ENCODE assay signal across 21 cellular contexts in genomic region chr2:17786727-17787126, GRCh38. TPM values are rescaled to one million over a fixed set of nuclear protein-coding genes. Genes with fewer than 3 reads are reported as not detected.
DNase-seq lines count a peak whose midpoint lies in the region; ATAC-seq and TF ChIP-seq lines count a peak whose summit lies in the region.
"Had no signal": no experiment of that assay in that cellular context is flagged by ENCODE, and none has a peak within 500 bp of the region (broad histone marks: within the 10 kb centered on the region; RNA-seq: fewer than 3 reads in every experiment).

No MANE protein-coding gene starts in this region.

- no peaks in the 10 kb centered on the region for H3K9me3 Mint-ChIP-seq in activated B cell treated with CpG ODN at 0.5 μM for 24 hours
- H3K9me3 Mint-ChIP-seq: CD4-positive, alpha-beta T cell had no signal

- peaks cover 31% of the 10 kb centered on the region for H3K4me1 Mint-ChIP-seq in activated B cell treated with CpG ODN at 0.5 μM for 24 hours

- TF ChIP-seq CTCF in OCI-LY3 (IDR thresholded peaks at IDR 0.05; ENCODE audit: low read depth, low read length), result no peak
- TF ChIP-seq CTCF in activated B cell treated with CpG ODN at 0.5 μM for 24 hours (IDR thresholded peaks at IDR 0.05), result no peak

- H3K4me3 ChIP-seq in OCI-LY3 (ENCODE audit: low read length) (no peak overlapping the region), mesenchymal stem cell (ENCODE audit: insufficient read depth in 1 of 2, low read depth in 1 of 2, low read length in 2 of 2) (no peak overlapping the region)
- H3K4me3 ChIP-seq: HAP-1, K562 had no signal

- POLR2A ChIA-PET in activated B cell treated with CpG ODN at 0.5 μM for 24 hours (lab: Charles Lee), result interaction anchor here (0.6 to 0.9 kb wide), 3 partner anchors 9 to 31 kb away, joined by 3 read pairs; no protein-coding TSS in a partner anchor

- H3K14ac ChIP-seq in mesenchymal stem cell (ENCODE audit: low read length in 2 of 2), result no peak overlapping the region

- peak; percentile 11 for DNase-seq in NCI-H82 (lab: John Stamatoyannopoulos, UW)
- no peak for DNase-seq in NCI-H82 treated with DMSO at 0.1 percent for 48 hours (lab: John Stamatoyannopoulos, UW; ENCODE audit: unreplicated experiment)
- no peak for DNase-seq in activated B cell treated with CpG ODN at 0.5 μM for 24 hours
- no peak for DNase-seq in mesenchymal stem cell
- no peak for DNase-seq in dermis blood vessel endothelial cell
- DNase-seq: 8988T; Caco-2; CD4-positive, alpha-beta T cell; DMS79 treated with DMSO at 0.1 percent for 48 hours; EL; IMR-90 had no signal

- H3K9ac ChIP-seq in OCI-LY3 (ENCODE audit: low read length), result no peak overlapping the region
- H3K9ac ChIP-seq in mesenchymal stem cell (ENCODE audit: low read length), result no peak overlapping the region

- H3K27ac ChIP-seq in OCI-LY3 (ENCODE audit: low read length) (peak overlapping the region; percentile 89), mesenchymal stem cell (ENCODE audit: low read length, poor library complexity, severe bottlenecking) (no peak overlapping the region)
- H3K27ac ChIP-seq: C4-2B, HL-60 had no signal

- H3K36me3 Mint-ChIP-seq in activated B cell treated with CpG ODN at 0.5 μM for 24 hours (ENCODE audit: low read depth), result peaks cover 24% of the 10 kb centered on the region

- peak overlapping the region; percentile 1 for H4K8ac ChIP-seq in mesenchymal stem cell (ENCODE audit: low read length)

- no peak overlapping the region for H2AK5ac ChIP-seq in mesenchymal stem cell (ENCODE audit: low read length, severe bottlenecking)

- no peak overlapping the region for H2BK15ac ChIP-seq in mesenchymal stem cell (ENCODE audit: low read depth, poor library complexity, severe bottlenecking)

- no peak for ATAC-seq in activated B cell treated with CpG ODN at 0.5 μM for 24 hours (ENCODE audit: low read depth)
- no peak for ATAC-seq in HG02870 (IDR thresholded peaks at IDR 0.05; ENCODE audit: unreplicated experiment)
- no peak for ATAC-seq in GM21360 (IDR thresholded peaks at IDR 0.05; ENCODE audit: unreplicated experiment)
- ATAC-seq: K562 had no signal

- H3K9me3 ChIP-seq in OCI-LY3 (ENCODE audit: insufficient read depth, low read length) (no peaks in the 10 kb centered on the region), mesenchymal stem cell (ENCODE audit: control insufficient read depth, low read length) (no peaks in the 10 kb centered on the region)
- H3K9me3 ChIP-seq: Caco-2, HAP-1 had no signal

- no peak overlapping the region for H2BK5ac ChIP-seq in mesenchymal stem cell (ENCODE audit: low read depth, low read length, poor library complexity, severe bottlenecking)

- no peak overlapping the region for H4K91ac ChIP-seq in mesenchymal stem cell (ENCODE audit: low read length)

- intact Hi-C loops in activated B cell treated with CpG ODN at 0.5 μM for 24 hours (cut with micrococcal nuclease), result loop anchor here (5.0 kb wide), 1 partner anchor 36 kb away; no protein-coding TSS in a partner anchor

- no peak overlapping the region for H2BK12ac ChIP-seq in mesenchymal stem cell (ENCODE audit: low read length in 2 of 2)

- H3K27me3 ChIP-seq in OCI-LY3 (ENCODE audit: low read depth, low read length), result no peaks in the 10 kb centered on the region
- H3K27me3 ChIP-seq in mesenchymal stem cell (ENCODE audit: control insufficient read depth in 1 of 2, insufficient read depth in 1 of 2, low read length in 2 of 2), result peaks cover 0 to 4% of the 10 kb centered on the region in 2 experiments

- H3K4ac ChIP-seq in mesenchymal stem cell (ENCODE audit: low read depth in 1 of 2, low read length in 2 of 2), result no peak overlapping the region

- H3K4me1 ChIP-seq in OCI-LY3 (ENCODE audit: low read length) (peaks cover 62% of the 10 kb centered on the region), mesenchymal stem cell (ENCODE audit: control insufficient read depth, insufficient read depth, low read depth, low read length) (no peaks in the 10 kb centered on the region)
- H3K4me1 ChIP-seq: Caco-2 had no signal

- no peaks in the 10 kb centered on the region for H4K20me1 ChIP-seq in OCI-LY3 (ENCODE audit: insufficient read depth, low read length)

- WGBS in mesenchymal stem cell, result 91% methylated on average over 3 of the region's 3 CpGs

- H3K18ac ChIP-seq in mesenchymal stem cell (ENCODE audit: low read depth in 1 of 2, low read length in 2 of 2), result no peak overlapping the region

- H2AFZ ChIP-seq in OCI-LY3 (ENCODE audit: low read depth, low read length), result no peak overlapping the region
- H2AFZ ChIP-seq in mesenchymal stem cell (ENCODE audit: low read depth, low read length), result no peak overlapping the region

- H3K4me3 Mint-ChIP-seq in activated B cell treated with CpG ODN at 0.5 μM for 24 hours, result no peak overlapping the region
- H3K4me3 Mint-ChIP-seq: CD4-positive, alpha-beta T cell had no signal

- no peaks in the 10 kb centered on the region for H3K79me2 ChIP-seq in OCI-LY3 (ENCODE audit: low read length)

- peak overlapping the region; percentile 56 for H3K27ac Mint-ChIP-seq in activated B cell treated with CpG ODN at 0.5 μM for 24 hours
- H3K27ac Mint-ChIP-seq: CD4-positive, alpha-beta T cell had no signal

- no peak overlapping the region for H2BK120ac ChIP-seq in mesenchymal stem cell (ENCODE audit: low read depth, low read length)

- H3K36me3 ChIP-seq in OCI-LY3 (replicated peaks; ENCODE audit: low read depth, low read length) (peaks cover 21% of the 10 kb centered on the region), mesenchymal stem cell (ENCODE audit: control insufficient read depth in 1 of 2, insufficient read depth in 2 of 2, low read depth in 1 of 2, low read length in 2 of 2) (peaks cover 0 to 9% of the 10 kb centered on the region in 2 experiments)

- no peaks in the 10 kb centered on the region for H3K27me3 Mint-ChIP-seq in activated B cell treated with CpG ODN at 0.5 μM for 24 hours

- no peaks in the 10 kb centered on the region for H3K79me1 ChIP-seq in mesenchymal stem cell (replicated peaks; ENCODE audit: low read length, poor library complexity, severe bottlenecking)

- no peak overlapping the region for H3K23ac ChIP-seq in mesenchymal stem cell (ENCODE audit: low read length in 2 of 2)

- CTCF ChIA-PET in activated B cell treated with CpG ODN at 0.5 μM for 24 hours (lab: Charles Lee), result interaction anchor here (0.9 to 2.5 kb wide), 3 partner anchors 27 to 68 kb away, joined by 3 to 11 read pairs (median 4); no protein-coding TSS in a partner anchor

- H3K4me2 ChIP-seq in OCI-LY3 (ENCODE audit: low read length), result no peak overlapping the region
- no peak overlapping the region for H3K4me2 ChIP-seq in mesenchymal stem cell (ENCODE audit: low read length, poor library complexity, severe bottlenecking)

RNA-seq across cellular contexts. Expression of gene MSGN1, which starts 29.5 kb away (rescaled TPM):
- total RNA-seq in activated B cell treated with CpG ODN at 0.5 μM for 24 hours (0.42 TPM in 1 of 2 replicates, not detected in the other), dermis blood vessel endothelial cell (not detected in 2 replicates)
- polyA plus RNA-seq in mesenchymal stem cell (2013, experiment 1 of 2), result not detected
- not detected for polyA plus RNA-seq in mesenchymal stem cell (2013, experiment 2 of 2)
- total RNA-seq: Caco-2; CD4-positive, alpha-beta T cell; H4; HT1080; IMR-90; K562 had no signal
- polyA plus RNA-seq: BJ, IMR-90, K562 had no signal

RNA-seq across cellular contexts. Expression of gene GEN1, which starts 32.8 kb away (rescaled TPM):
- total RNA-seq in activated B cell treated with CpG ODN at 0.5 μM for 24 hours (141 and 163 TPM in 2 replicates), dermis blood vessel endothelial cell (7.3 and 20.9 TPM in 2 replicates)
- polyA plus RNA-seq in mesenchymal stem cell (2013, experiment 1 of 2), result 2.2 TPM
- 2.6 TPM for polyA plus RNA-seq in mesenchymal stem cell (2013, experiment 2 of 2)

RNA-seq across cellular contexts. Expression of gene SMC6, which starts 33.1 kb away (rescaled TPM):
- total RNA-seq in activated B cell treated with CpG ODN at 0.5 μM for 24 hours, result 121 and 127 TPM in 2 replicates
- polyA plus RNA-seq in mesenchymal stem cell (2013, experiment 1 of 2), result 21.0 TPM
- 21.2 TPM for polyA plus RNA-seq in mesenchymal stem cell (2013, experiment 2 of 2)
- total RNA-seq in dermis blood vessel endothelial cell, result 30.0 and 32.4 TPM in 2 replicates
